ENCODE assay signal across 10 cellular contexts in the genomic region with DNA sequence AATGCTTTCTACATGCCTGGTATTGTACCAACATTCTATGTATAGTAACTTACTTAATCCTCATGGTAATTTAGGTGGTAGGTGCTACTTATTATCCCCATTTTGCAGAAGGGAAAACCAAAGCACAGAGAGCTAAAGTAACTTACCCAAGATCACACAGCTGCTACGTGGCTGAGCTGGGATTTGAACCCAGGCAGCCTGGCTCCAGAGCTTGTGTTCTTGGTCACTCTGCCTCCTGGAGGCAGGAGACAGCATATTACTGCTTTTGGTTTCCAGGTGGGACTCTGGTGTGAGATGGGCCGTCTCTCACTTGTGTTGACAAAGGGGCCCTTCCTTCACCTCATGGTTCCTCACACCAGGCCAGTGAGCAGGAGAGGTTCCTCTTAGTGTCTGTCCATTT.
DNase-seq lines count a peak whose midpoint lies in the region; ATAC-seq and TF ChIP-seq lines count a peak whose summit lies in the region.
"Had no signal": no experiment of that assay in that cellular context is flagged by ENCODE, and none has a peak within 500 bp of the region (broad histone marks: within the 10 kb centered on the region; RNA-seq: fewer than 3 reads in every experiment).

No MANE protein-coding gene starts in this region.

- H3K4me3 Mint-ChIP-seq in endodermal cell: no peak overlapping the region
- H3K4me3 Mint-ChIP-seq: nephron had no signal

- H2BK120ac ChIP-seq in IMR-90 (ENCODE audit: low read depth, low read length): peak overlapping the region; percentile 36; the same call in 1 of the 2 replicates
- H2BK120ac ChIP-seq in trophoblast cell (ENCODE audit: insufficient read depth, low read length, poor library complexity): no peak overlapping the region

- in situ Hi-C loops in IMR-90 (cut with MboI; ENCODE audit: low sequenced_read_pairs): no loop called here

- BruUV-seq in IMR-90 (replicated peaks; lab: Mats Ljungman, UMichigan): no TSS peak

- H3K23ac ChIP-seq in IMR-90 (ENCODE audit: low read depth, low read length) (peak overlapping the region; percentile 68; the same call in 1 of the 2 replicates), trophoblast cell (ENCODE audit: low read length) (no peak overlapping the region)

- H3K9me3 ChIP-seq in BLaER1 treated with 17β-estradiol and CSF1 and Interleukin-3, amounts not matched to agents 10 nM and 100 nM (replicated peaks in 1 of 11): no peaks in the 10 kb centered on the region
- no peaks in the 10 kb centered on the region for H3K9me3 ChIP-seq in IMR-90 (ENCODE audit: control insufficient read depth, insufficient read depth, low read length)
- no peaks in the 10 kb centered on the region for H3K9me3 ChIP-seq in endodermal cell (ENCODE audit: control insufficient read depth, low read length)
- H3K9me3 ChIP-seq in trophoblast cell (ENCODE audit: insufficient read depth, low read depth, low read length): peaks cover 2% of the 10 kb centered on the region

- H2BK20ac ChIP-seq in IMR-90 (ENCODE audit: low read depth, low read length): peak overlapping the region; percentile 64; the same call in 1 of the 2 replicates

- 0 out of 3 replicates have a peak overlapping the region, but pooled peaks have one; percentile 47 for H2BK15ac ChIP-seq in IMR-90 (ENCODE audit: low read depth, low read length)

- H3K27ac ChIP-seq in BLaER1 treated with 17β-estradiol and CSF1 and Interleukin-3, amounts not matched to agents 10 nM and 100 nM: peak overlapping the region; percentile 73 to 94 (median 82)
- H3K27ac ChIP-seq in IMR-90 (ENCODE audit: insufficient read depth, low read length) (peak overlapping the region; percentile 4), endodermal cell (ENCODE audit: low read depth, low read length) (no peak overlapping the region), trophoblast cell (ENCODE audit: low read depth, low read length) (no peak overlapping the region)

- H3K14ac ChIP-seq in IMR-90 (replicated peaks; ENCODE audit: low read depth, low read length) (peak overlapping the region; percentile 78; the same call in 1 of the 2 replicates), trophoblast cell (ENCODE audit: low read length) (no peak overlapping the region)

- H3K4me3 ChIP-seq in BLaER1 treated with 17β-estradiol and CSF1 and Interleukin-3, amounts not matched to agents 10 nM and 100 nM: peak overlapping the region in 6 of 10 experiments; percentile 30 to 62 (median 48); a peak in 7 of 20 replicates
- H3K4me3 ChIP-seq in IMR-90 (ENCODE audit: insufficient read depth, low read depth, low read length) (no peak overlapping the region), endodermal cell (ENCODE audit: low read length) (no peak overlapping the region), trophoblast cell (ENCODE audit: low read depth, low read length) (no peak overlapping the region)

- intact Hi-C loops in IMR-90 (cut with micrococcal nuclease): no loop called here

- H3K18ac ChIP-seq in IMR-90 (ENCODE audit: low read depth, low read length): 0 out of 2 replicates have a peak overlapping the region, but pooled peaks have one; percentile 9
- peak overlapping the region; percentile 11 for H3K18ac ChIP-seq in trophoblast cell (ENCODE audit: low read length)

- peak overlapping the region; percentile 62 for H2AK9ac ChIP-seq in IMR-90 (replicated peaks; ENCODE audit: low read depth, low read length, poor library complexity)

- DNase-seq in IMR-90: no peak
- DNase-seq in endodermal cell: no peak
- DNase-seq in trophoblast cell: no peak
- DNase-seq in activated CD8-positive, alpha-beta memory T cell treated with anti-CD3 and anti-CD28 coated beads, Interleukin-2, amount 50 U/mL, for 4 hours: no peak
- DNase-seq in iPS-NIHi7 (ENCODE audit: extremely low spot score): no peak
- DNase-seq: NCI-H2171 treated with DMSO at 0.1 percent for 48 hours had no signal

- H3K27me3 ChIP-seq in BLaER1 treated with 17β-estradiol and CSF1 and Interleukin-3, amounts not matched to agents 10 nM and 100 nM: no peaks in the 10 kb centered on the region
- H3K27me3 ChIP-seq in IMR-90 (ENCODE audit: control insufficient read depth, insufficient read depth, low read length): no peaks in the 10 kb centered on the region
- H3K27me3 ChIP-seq in endodermal cell (ENCODE audit: control insufficient read depth, insufficient read depth, low read length, poor library complexity, severe bottlenecking): no peaks in the 10 kb centered on the region
- H3K27me3 ChIP-seq in trophoblast cell (ENCODE audit: insufficient read depth, low read length): no peaks in the 10 kb centered on the region

- dilution Hi-C loops in IMR-90 (cut with HindIII; ENCODE audit: low sequenced_read_pairs, unreplicated experiment): no loop called here

- H3K9ac ChIP-seq in BLaER1 treated with 17β-estradiol and CSF1 and Interleukin-3, amounts not matched to agents 10 nM and 100 nM: peak overlapping the region; percentile 54 to 80 (median 75); a peak in 20 of 22 replicates
- H3K9ac ChIP-seq in IMR-90 (ENCODE audit: low read depth, low read length): no peak overlapping the region
- no peak overlapping the region for H3K9ac ChIP-seq in endodermal cell (ENCODE audit: extremely low read depth, low read length, poor library complexity, severe bottlenecking)
- no peak overlapping the region for H3K9ac ChIP-seq in trophoblast cell (ENCODE audit: low read length)

- peak overlapping the region; percentile 95 for H2AK5ac ChIP-seq in IMR-90 (ENCODE audit: low read depth, low read length)
- no peak overlapping the region for H2AK5ac ChIP-seq in trophoblast cell (ENCODE audit: low read length)

- H4K91ac ChIP-seq in IMR-90 (ENCODE audit: insufficient read depth, low read depth, low read length) (peak overlapping the region; percentile 50), trophoblast cell (ENCODE audit: low read depth, low read length) (no peak overlapping the region)

- H3K9me1 ChIP-seq in IMR-90 (ENCODE audit: insufficient read depth, low read length): peaks cover 65% of the 10 kb centered on the region

- peak overlapping the region; percentile 30 for H3K4ac ChIP-seq in IMR-90 (ENCODE audit: low read depth, low read length)
- H3K4ac ChIP-seq in trophoblast cell (ENCODE audit: low read depth, low read length): peak overlapping the region; percentile 18

- H4K5ac ChIP-seq in IMR-90 (ENCODE audit: low read depth, low read length): no peak overlapping the region

- TF ChIP-seq CTCF in IMR-90 (conservative IDR thresholded peaks at IDR 0.05; ENCODE audit: low read depth, low read length) (no peak), endodermal cell (conservative IDR thresholded peaks at IDR 0.05) (peak; percentile 61)

- peak overlapping the region; percentile 85 for H2BK5ac ChIP-seq in IMR-90 (ENCODE audit: low read depth, low read length, poor library complexity, severe bottlenecking)
- no peak overlapping the region for H2BK5ac ChIP-seq in trophoblast cell (ENCODE audit: low read depth, low read length, poor library complexity)

- H3K4me1 Mint-ChIP-seq in endodermal cell: peaks cover 24% of the 10 kb centered on the region

- H4K8ac ChIP-seq in IMR-90 (ENCODE audit: low read depth in 2 of 2, low read length in 2 of 2): peak overlapping the region; percentile 9 to 77; a peak in 3 of 4 replicates
- no peak overlapping the region for H4K8ac ChIP-seq in trophoblast cell (ENCODE audit: low read depth, low read length)

- WGBS in IMR-90 (ENCODE audit: extremely low coverage in 2 of 2, insufficient read length in 1 of 2), 2 experiments: no CpG with 5 or more reads among the region's 2 CpGs
- WGBS in endodermal cell (ENCODE audit: insufficient coverage in 1 of 2, insufficient read length in 1 of 2), 2 experiments: 86 to 94% methylated on average over 1 to 2 of the region's 2 CpGs
- WGBS in trophoblast cell (ENCODE audit: extremely low coverage, insufficient coverage, insufficient read length): no CpG with 5 or more reads among the region's 2 CpGs

- H3K79me1 ChIP-seq in IMR-90 (ENCODE audit: low read depth in 1 of 2, low read length in 2 of 2) (peaks cover 61 to 98% of the 10 kb centered on the region in 2 experiments), trophoblast cell (ENCODE audit: low read length) (peaks cover 24% of the 10 kb centered on the region)

- no peak overlapping the region for H4K12ac ChIP-seq in trophoblast cell (ENCODE audit: low read depth, low read length)

- no peaks in the 10 kb centered on the region for H3K9me3 Mint-ChIP-seq in endodermal cell
- H3K9me3 Mint-ChIP-seq: nephron had no signal

- H3K36me3 ChIP-seq in BLaER1 treated with 17β-estradiol and CSF1 and Interleukin-3, amounts not matched to agents 10 nM and 100 nM: peaks cover 21 to 55% (median 38%) of the 10 kb centered on the region in 11 experiments
- H3K36me3 ChIP-seq in IMR-90 (ENCODE audit: control insufficient read depth, insufficient read depth, low read length) (peaks cover 24% of the 10 kb centered on the region), endodermal cell (ENCODE audit: control insufficient read depth, insufficient read depth, low read length) (peaks cover 37% of the 10 kb centered on the region), trophoblast cell (ENCODE audit: control insufficient read depth in 1 of 2, insufficient read depth in 2 of 2, low read length in 2 of 2) (peaks cover 46 to 49% of the 10 kb centered on the region in 2 experiments)

- no peaks in the 10 kb centered on the region for H3K27me3 Mint-ChIP-seq in endodermal cell (ENCODE audit: insufficient read depth)

- no peak overlapping the region for H3K56ac ChIP-seq in IMR-90 (ENCODE audit: extremely low read depth, insufficient read depth, low read length)

- no peak for TF ChIP-seq POLR2A in IMR-90 (IDR thresholded peaks at IDR 0.05; ENCODE audit: low read depth, low read length)

- POLR2A ChIA-PET in IMR-90 (lab: Charles Lee; ENCODE audit: unreplicated experiment): no interaction called here

- no peak for TF ChIP-seq RAD21 in IMR-90 (IDR thresholded peaks at IDR 0.05; ENCODE audit: low read length)

- CTCF ChIA-PET in IMR-90 (lab: Yijun Ruan, JAX): no interaction called here

- ATAC-seq in IMR-90 (ENCODE audit: low read depth): no peak
- ATAC-seq in GM18502 (IDR thresholded peaks at IDR 0.05; ENCODE audit: poor library complexity, unreplicated experiment): no peak
- no peak for ATAC-seq in GM21619 (IDR thresholded peaks at IDR 0.05; ENCODE audit: unreplicated experiment)

- H4K20me1 ChIP-seq in BLaER1 treated with 17β-estradiol and CSF1 and Interleukin-3, amounts not matched to agents 10 nM and 100 nM: peaks cover 90 to 100% (median 100%) of the 10 kb centered on the region in 11 experiments
- peaks cover 62% of the 10 kb centered on the region for H4K20me1 ChIP-seq in IMR-90 (ENCODE audit: insufficient read depth, low read length)

- no peak overlapping the region for H3K27ac Mint-ChIP-seq in endodermal cell

- no peak overlapping the region for H2AFZ ChIP-seq in IMR-90 (replicated peaks; ENCODE audit: low read length, poor library complexity)
- no peak overlapping the region for H2AFZ ChIP-seq in trophoblast cell (ENCODE audit: insufficient read depth, low read length, poor library complexity)

- no peak overlapping the region for H2BK12ac ChIP-seq in trophoblast cell (ENCODE audit: low read length)

- peaks cover 18% of the 10 kb centered on the region for H3K36me3 Mint-ChIP-seq in endodermal cell (ENCODE audit: low read depth)

- H3K79me2 ChIP-seq in trophoblast cell (ENCODE audit: control insufficient read depth, insufficient read depth, low read length, poor library complexity): peaks cover 8% of the 10 kb centered on the region

- H3K4me2 ChIP-seq in BLaER1 treated with 17β-estradiol and CSF1 and Interleukin-3, amounts not matched to agents 10 nM and 100 nM: peak overlapping the region; percentile 77 to 99 (median 97)
- H3K4me2 ChIP-seq in IMR-90 (ENCODE audit: low read depth, low read length) (no peak overlapping the region), trophoblast cell (ENCODE audit: low read length) (no peak overlapping the region)

- peaks cover 98 to 100% (median 100%) of the 10 kb centered on the region in 10 experiments for H3K4me1 ChIP-seq in BLaER1 treated with 17β-estradiol and CSF1 and Interleukin-3, amounts not matched to agents 10 nM and 100 nM
- H3K4me1 ChIP-seq in IMR-90 (ENCODE audit: control insufficient read depth, insufficient read depth, low read length) (peaks cover 38% of the 10 kb centered on the region), endodermal cell (ENCODE audit: control insufficient read depth, insufficient read depth, low read length) (no peaks in the 10 kb centered on the region), trophoblast cell (ENCODE audit: control insufficient read depth in 1 of 2, insufficient read depth in 2 of 2, low read length in 2 of 2) (peaks cover 60 to 65% of the 10 kb centered on the region in 2 experiments)

Comparison
In these comparisons a context has a peak if more than half of its experiments do, and no peak if none do; other contexts are left out.
1. H3K27ac ChIP-seq: peak in BLaER1 treated with 17β-estradiol and CSF1 and Interleukin-3, amounts not matched to agents 10 nM and 100 nM (11 of 11) and IMR-90 (single experiment); none in endodermal cell (single experiment) and trophoblast cell (single experiment).
2. H3K4me2 ChIP-seq: peak in BLaER1 treated with 17β-estradiol and CSF1 and Interleukin-3, amounts not matched to agents 10 nM and 100 nM (11 of 11); none in IMR-90 (single experiment) and trophoblast cell (single experiment).
3. H3K4me3 ChIP-seq: peak in BLaER1 treated with 17β-estradiol and CSF1 and Interleukin-3, amounts not matched to agents 10 nM and 100 nM (6 of 10); none in IMR-90 (single experiment), endodermal cell (single experiment) and trophoblast cell (single experiment).
4. H3K9ac ChIP-seq: peak in BLaER1 treated with 17β-estradiol and CSF1 and Interleukin-3, amounts not matched to agents 10 nM and 100 nM (11 of 11); none in IMR-90 (single experiment), endodermal cell (single experiment) and trophoblast cell (single experiment).